In the genomic region with DNA sequence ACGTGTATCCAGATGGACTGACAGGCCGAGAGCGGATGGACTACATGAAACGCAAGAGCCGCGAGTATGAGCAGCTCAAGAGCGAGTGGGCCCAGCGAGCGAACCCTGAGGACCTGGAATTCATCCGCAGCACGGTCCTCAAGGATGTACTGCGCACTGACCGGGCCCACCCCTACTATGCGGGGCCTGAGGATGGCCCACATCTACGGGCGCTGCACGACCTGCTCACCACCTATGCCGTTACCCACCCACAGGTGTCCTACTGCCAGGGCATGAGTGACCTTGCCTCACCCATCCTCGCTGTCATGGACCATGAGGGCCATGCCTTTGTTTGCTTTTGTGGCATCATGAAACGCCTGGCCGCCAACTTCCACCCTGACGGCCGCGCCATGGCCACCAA, we compare ENCODE assay signal across 6 cellular contexts.
"Had no signal": no experiment of that assay in that cellular context is flagged by ENCODE, and none has a peak within 500 bp of the region (broad histone marks: within the 10 kb centered on the region; RNA-seq: fewer than 3 reads in every experiment).

No MANE protein-coding gene starts in this region.

- H3K4me3 Mint-ChIP-seq: H9 had no signal

- ATAC-seq: K562 had no signal

- H3K4me3 ChIP-seq: GM23248, K562 had no signal

- DNase-seq: GM23248, GOT3, H9, HCEC 1CT, IMR-90 had no signal

- H2AFZ ChIP-seq: GM23248 had no signal

- H3K27ac ChIP-seq: GM23248 had no signal

- H3K9ac ChIP-seq: GM23248 had no signal

- H3K27ac Mint-ChIP-seq: H9 had no signal
